Comparison of ENCODE assay signal across 1 cellular context in genomic region chr2:242098445-242099128, GRCh38.
A peak's percentile ranks its signal among the peaks of the same experiment; 100 is the strongest.
TF ChIP-seq lines count a peak whose summit lies in the region.

No MANE protein-coding gene starts in this region.

TF ChIP-seq in K562, 482 proteins besides CTCF, POLR2A, EP300 and RAD21 (continued from another document and continues in another):
- TF ChIP-seq E2F4 (CRISPR knock-in tag; IDR thresholded peaks at IDR 0.05; ENCODE audit: low read depth) = no peak
- TF ChIP-seq ZNF507 (tag; conservative IDR thresholded peaks at IDR 0.05) = no peak
- TF ChIP-seq, protein P1, sequence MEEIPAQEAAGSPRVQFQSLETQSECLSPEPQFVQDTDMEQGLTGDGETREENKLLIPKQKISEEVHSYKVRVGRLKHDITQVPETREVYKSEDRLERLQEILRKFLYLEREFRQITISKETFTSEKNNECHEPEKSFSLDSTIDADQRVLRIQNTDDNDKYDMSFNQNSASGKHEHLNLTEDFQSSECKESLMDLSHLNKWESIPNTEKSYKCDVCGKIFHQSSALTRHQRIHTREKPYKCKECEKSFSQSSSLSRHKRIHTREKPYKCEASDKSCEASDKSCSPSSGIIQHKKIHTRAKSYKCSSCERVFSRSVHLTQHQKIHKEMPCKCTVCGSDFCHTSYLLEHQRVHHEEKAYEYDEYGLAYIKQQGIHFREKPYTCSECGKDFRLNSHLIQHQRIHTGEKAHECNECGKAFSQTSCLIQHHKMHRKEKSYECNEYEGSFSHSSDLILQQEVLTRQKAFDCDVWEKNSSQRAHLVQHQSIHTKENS (CRISPR knock-in tag; IDR thresholded peaks at IDR 0.05) = no peak
- TF ChIP-seq, protein P2, sequence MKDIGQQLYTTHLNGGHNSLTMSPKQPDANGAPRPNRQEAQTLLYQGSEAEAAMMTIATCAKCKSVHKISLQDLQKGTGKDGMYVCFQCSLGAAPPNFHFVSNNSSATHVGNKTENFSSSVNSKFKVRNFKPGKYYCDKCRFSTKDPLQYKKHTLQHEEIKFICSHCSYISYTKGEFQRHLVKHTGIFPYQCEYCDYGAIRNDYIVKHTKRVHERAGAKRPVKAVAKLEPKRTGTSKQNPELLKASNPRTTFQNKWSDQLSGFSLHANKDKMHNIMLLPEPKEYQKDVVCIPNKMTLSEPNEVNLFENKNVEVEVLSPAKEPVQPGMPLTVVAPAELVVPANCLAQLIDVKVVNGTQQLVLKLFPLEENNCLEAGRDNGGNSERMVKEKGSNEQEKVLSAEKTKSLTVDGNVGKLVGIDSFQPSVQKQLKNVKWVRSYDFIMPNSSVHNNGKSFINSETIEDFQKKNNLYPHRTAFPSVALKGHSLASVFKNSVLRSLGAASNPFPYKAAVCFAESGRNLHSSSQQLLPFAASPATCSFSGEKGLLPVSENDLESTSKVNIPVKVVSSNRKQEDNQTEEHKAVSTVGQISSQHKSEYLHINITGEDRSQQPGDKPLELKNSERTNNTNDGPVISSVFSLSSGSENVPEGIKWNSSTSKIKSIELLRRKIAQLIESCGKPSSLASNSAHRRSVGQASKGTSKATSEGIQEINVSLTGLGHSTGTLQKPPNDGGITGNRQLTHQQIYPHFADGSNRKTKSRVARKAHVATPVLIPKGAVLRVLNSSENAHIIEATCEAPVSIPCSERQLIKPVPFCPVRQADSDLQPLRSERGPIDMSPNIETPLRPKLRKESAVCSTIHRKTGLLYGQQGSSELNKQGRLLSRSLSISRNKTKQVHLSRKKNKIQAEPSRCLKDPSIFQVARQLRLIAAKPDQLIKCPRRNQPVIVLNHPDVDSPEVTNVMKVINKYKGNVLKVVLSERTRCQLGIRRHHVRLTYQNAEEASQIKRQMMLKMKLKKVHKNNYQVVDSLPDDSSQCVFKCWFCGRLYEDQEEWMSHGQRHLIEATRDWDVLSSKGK (CRISPR knock-in tag; IDR thresholded peaks at IDR 0.05) = no peak
- no peak for TF ChIP-seq SFPQ (IDR thresholded peaks at IDR 0.05; ENCODE audit: low read depth, low read length)
- no peak for TF ChIP-seq SIRT6 (IDR thresholded peaks at IDR 0.05; ENCODE audit: low read depth, low read length)
- no peak for TF ChIP-seq PHF21A (IDR thresholded peaks at IDR 0.05; ENCODE audit: borderline replicate concordance, low read depth)
- TF ChIP-seq KAT7 (CRISPR knock-in tag; IDR thresholded peaks at IDR 0.05; ENCODE audit: borderline replicate concordance) = no peak
- TF ChIP-seq RB1 (IDR thresholded peaks at IDR 0.05; ENCODE audit: low read depth) = no peak
- no peak for TF ChIP-seq PHB (CRISPR knock-in tag; IDR thresholded peaks at IDR 0.05)
- TF ChIP-seq SRSF1 (IDR thresholded peaks at IDR 0.05; ENCODE audit: low read depth, low read length) = no peak
- peak; percentile 51 for TF ChIP-seq RBFOX2 (IDR thresholded peaks at IDR 0.05; ENCODE audit: low read depth, low read length)
- no peak for TF ChIP-seq BMI1 (IDR thresholded peaks at IDR 0.05; ENCODE audit: low read length)
- no peak for TF ChIP-seq NR4A1 (CRISPR knock-in tag; IDR thresholded peaks at IDR 0.05)
- no peak; the same call in 1 of the 2 replicates for TF ChIP-seq NR4A1 (tag; IDR thresholded peaks at IDR 0.05)
- TF ChIP-seq, protein P3, sequence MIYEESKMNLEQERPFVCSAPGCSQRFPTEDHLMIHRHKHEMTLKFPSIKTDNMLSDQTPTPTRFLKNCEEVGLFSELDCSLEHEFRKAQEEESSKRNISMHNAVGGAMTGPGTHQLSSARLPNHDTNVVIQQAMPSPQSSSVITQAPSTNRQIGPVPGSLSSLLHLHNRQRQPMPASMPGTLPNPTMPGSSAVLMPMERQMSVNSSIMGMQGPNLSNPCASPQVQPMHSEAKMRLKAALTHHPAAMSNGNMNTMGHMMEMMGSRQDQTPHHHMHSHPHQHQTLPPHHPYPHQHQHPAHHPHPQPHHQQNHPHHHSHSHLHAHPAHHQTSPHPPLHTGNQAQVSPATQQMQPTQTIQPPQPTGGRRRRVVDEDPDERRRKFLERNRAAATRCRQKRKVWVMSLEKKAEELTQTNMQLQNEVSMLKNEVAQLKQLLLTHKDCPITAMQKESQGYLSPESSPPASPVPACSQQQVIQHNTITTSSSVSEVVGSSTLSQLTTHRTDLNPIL (CRISPR knock-in tag; IDR thresholded peaks at IDR 0.05) = no peak
- no peak for TF ChIP-seq SAFB2 (IDR thresholded peaks at IDR 0.05; ENCODE audit: borderline replicate concordance, low read depth, low read length, severe bottlenecking)
- TF ChIP-seq ZFP1 (CRISPR knock-in tag; IDR thresholded peaks at IDR 0.05) = no peak
- no peak for TF ChIP-seq PPARD (CRISPR knock-in tag; IDR thresholded peaks at IDR 0.05)
- TF ChIP-seq NELFE (IDR thresholded peaks at IDR 0.05; ENCODE audit: insufficient read depth, insufficient read length) = no peak
- no peak for TF ChIP-seq ZNF717 (CRISPR knock-in tag; IDR thresholded peaks at IDR 0.05)
- no peak for TF ChIP-seq SAFB (IDR thresholded peaks at IDR 0.05; ENCODE audit: borderline replicate concordance, low read depth, low read length)
- TF ChIP-seq POLR2AphosphoS2 (IDR thresholded peaks at IDR 0.05; ENCODE audit: low read length) = no peak
- TF ChIP-seq, protein P4, sequence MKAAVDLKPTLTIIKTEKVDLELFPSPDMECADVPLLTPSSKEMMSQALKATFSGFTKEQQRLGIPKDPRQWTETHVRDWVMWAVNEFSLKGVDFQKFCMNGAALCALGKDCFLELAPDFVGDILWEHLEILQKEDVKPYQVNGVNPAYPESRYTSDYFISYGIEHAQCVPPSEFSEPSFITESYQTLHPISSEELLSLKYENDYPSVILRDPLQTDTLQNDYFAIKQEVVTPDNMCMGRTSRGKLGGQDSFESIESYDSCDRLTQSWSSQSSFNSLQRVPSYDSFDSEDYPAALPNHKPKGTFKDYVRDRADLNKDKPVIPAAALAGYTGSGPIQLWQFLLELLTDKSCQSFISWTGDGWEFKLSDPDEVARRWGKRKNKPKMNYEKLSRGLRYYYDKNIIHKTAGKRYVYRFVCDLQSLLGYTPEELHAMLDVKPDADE (conservative IDR thresholded peaks at IDR 0.05; ENCODE audit: control insufficient read depth, low read depth, low read length) = no peak
- TF ChIP-seq IFI16 (CRISPR knock-in tag; IDR thresholded peaks at IDR 0.05) = no peak
- no peak for TF ChIP-seq XRCC4 (IDR thresholded peaks at IDR 0.05; ENCODE audit: extremely low read depth, insufficient read depth, insufficient read length)
- TF ChIP-seq ARID3A (IDR thresholded peaks at IDR 0.05; ENCODE audit: borderline replicate concordance, low read depth, low read length) = no peak
- no peak for TF ChIP-seq ZNF780A (CRISPR knock-in tag; IDR thresholded peaks at IDR 0.05)
- TF ChIP-seq ZNF263 (CRISPR knock-in tag; IDR thresholded peaks at IDR 0.05; ENCODE audit: borderline replicate concordance) = no peak
- TF ChIP-seq RBM34 (IDR thresholded peaks at IDR 0.05; ENCODE audit: borderline replicate concordance, insufficient read depth, low read length) = no peak
- TF ChIP-seq, protein P5, sequence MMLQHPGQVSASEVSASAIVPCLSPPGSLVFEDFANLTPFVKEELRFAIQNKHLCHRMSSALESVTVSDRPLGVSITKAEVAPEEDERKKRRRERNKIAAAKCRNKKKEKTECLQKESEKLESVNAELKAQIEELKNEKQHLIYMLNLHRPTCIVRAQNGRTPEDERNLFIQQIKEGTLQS (IDR thresholded peaks at IDR 0.05) = peak; percentile 66
- TF ChIP-seq, protein P5 (CRISPR knock-in tag; conservative IDR thresholded peaks at IDR 0.05) = no peak
- TF ChIP-seq, protein P6, sequence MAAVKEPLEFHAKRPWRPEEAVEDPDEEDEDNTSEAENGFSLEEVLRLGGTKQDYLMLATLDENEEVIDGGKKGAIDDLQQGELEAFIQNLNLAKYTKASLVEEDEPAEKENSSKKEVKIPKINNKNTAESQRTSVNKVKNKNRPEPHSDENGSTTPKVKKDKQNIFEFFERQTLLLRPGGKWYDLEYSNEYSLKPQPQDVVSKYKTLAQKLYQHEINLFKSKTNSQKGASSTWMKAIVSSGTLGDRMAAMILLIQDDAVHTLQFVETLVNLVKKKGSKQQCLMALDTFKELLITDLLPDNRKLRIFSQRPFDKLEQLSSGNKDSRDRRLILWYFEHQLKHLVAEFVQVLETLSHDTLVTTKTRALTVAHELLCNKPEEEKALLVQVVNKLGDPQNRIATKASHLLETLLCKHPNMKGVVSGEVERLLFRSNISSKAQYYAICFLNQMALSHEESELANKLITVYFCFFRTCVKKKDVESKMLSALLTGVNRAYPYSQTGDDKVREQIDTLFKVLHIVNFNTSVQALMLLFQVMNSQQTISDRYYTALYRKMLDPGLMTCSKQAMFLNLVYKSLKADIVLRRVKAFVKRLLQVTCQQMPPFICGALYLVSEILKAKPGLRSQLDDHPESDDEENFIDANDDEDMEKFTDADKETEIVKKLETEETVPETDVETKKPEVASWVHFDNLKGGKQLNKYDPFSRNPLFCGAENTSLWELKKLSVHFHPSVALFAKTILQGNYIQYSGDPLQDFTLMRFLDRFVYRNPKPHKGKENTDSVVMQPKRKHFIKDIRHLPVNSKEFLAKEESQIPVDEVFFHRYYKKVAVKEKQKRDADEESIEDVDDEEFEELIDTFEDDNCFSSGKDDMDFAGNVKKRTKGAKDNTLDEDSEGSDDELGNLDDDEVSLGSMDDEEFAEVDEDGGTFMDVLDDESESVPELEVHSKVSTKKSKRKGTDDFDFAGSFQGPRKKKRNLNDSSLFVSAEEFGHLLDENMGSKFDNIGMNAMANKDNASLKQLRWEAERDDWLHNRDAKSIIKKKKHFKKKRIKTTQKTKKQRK (IDR thresholded peaks at IDR 0.05; ENCODE audit: borderline replicate concordance, low read depth, low read length) = no peak
- TF ChIP-seq ZNF785 (CRISPR knock-in tag; IDR thresholded peaks at IDR 0.05) = no peak
- TF ChIP-seq HLTF (IDR thresholded peaks at IDR 0.05) = no peak
- no peak for TF ChIP-seq FOXA1 (IDR thresholded peaks at IDR 0.05; ENCODE audit: borderline replicate concordance)
- TF ChIP-seq NCOR1 (IDR thresholded peaks at IDR 0.05) = no peak
- no peak for TF ChIP-seq LCOR (CRISPR knock-in tag; IDR thresholded peaks at IDR 0.05)
- no peak for TF ChIP-seq PRPF4 (IDR thresholded peaks at IDR 0.05; ENCODE audit: insufficient read depth, low read depth, low read length, poor library complexity, severe bottlenecking)
- TF ChIP-seq CBX3 (IDR thresholded peaks at IDR 0.05; ENCODE audit: borderline replicate concordance in 1 of 2, low read length in 2 of 2) = peak in 1 of 2 experiments; percentile 58; a peak in 1 of 3 replicates
- TF ChIP-seq, protein P7, sequence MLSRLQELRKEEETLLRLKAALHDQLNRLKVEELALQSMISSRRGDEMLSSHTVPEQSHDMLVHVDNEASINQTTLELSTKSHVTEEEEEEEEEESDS (CRISPR knock-in tag; IDR thresholded peaks at IDR 0.05) = no peak
- no peak for TF ChIP-seq HMG20B (CRISPR knock-in tag; IDR thresholded peaks at IDR 0.05)
- TF ChIP-seq CREM (IDR thresholded peaks at IDR 0.05; ENCODE audit: low read depth) = peak; percentile 55
